Comparison of ENCODE assay signal across 19 cellular contexts in the genomic region with DNA sequence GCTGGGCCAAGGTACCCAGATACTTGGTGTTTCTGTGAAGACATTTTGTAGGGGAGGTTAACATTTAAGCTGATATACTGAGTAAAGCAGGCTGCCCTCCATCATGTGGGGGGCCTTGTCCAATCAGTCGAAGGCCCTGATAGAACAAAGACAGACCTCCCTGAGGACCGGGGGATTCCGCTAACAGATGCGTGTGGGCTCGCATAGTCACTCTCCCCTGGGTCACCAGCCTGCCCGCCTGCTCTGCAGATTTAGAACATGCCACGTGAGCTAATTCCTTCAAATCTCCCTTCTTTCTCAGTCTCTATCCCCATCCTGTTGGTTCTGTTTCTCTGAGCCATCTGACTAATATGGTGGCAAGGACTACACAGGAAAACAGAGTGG.
DNase-seq lines count a peak whose midpoint lies in the region; ATAC-seq, FAIRE-seq and TF ChIP-seq lines count a peak whose summit lies in the region.
"Had no signal": no experiment of that assay in that cellular context is flagged by ENCODE, and none has a peak within 500 bp of the region (broad histone marks: within the 10 kb centered on the region; RNA-seq: fewer than 3 reads in every experiment).

No MANE protein-coding gene starts in this region.

- no peak for ATAC-seq in activated CD8-positive, alpha-beta memory T cell treated with anti-CD3 and anti-CD28 coated beads, Interleukin-2, amount 10 ng/mL, durations not matched to agents 7 days and 5 days
- ATAC-seq in GM12878 = peak; percentile 33
- ATAC-seq: CD8-positive, alpha-beta T cell had no signal

- H3K36me3 Mint-ChIP-seq in activated CD8-positive, alpha-beta memory T cell treated with anti-CD3 and anti-CD28 coated beads, Interleukin-2, amount 10 ng/mL, durations not matched to agents 7 days and 5 days = no peaks in the 10 kb centered on the region
- no peaks in the 10 kb centered on the region for H3K36me3 Mint-ChIP-seq in neural progenitor cell
- H3K36me3 Mint-ChIP-seq: CD4-positive, CD25-positive, alpha-beta regulatory T cell; CD8-positive, alpha-beta T cell had no signal

- TF ChIP-seq POLR2A in GM12878 (IDR thresholded peaks at IDR 0.05; ENCODE audit: low read depth, low read length) = no peak

- H3K27ac Mint-ChIP-seq in activated CD8-positive, alpha-beta memory T cell treated with anti-CD3 and anti-CD28 coated beads, Interleukin-2, amount 10 ng/mL, durations not matched to agents 7 days and 5 days = peak overlapping the region; percentile 5
- no peak overlapping the region for H3K27ac Mint-ChIP-seq in neural progenitor cell
- H3K27ac Mint-ChIP-seq: CD8-positive, alpha-beta T cell had no signal

- POLR2A ChIA-PET in HEK293 (lab: Yijun Ruan, JAX) (no interaction called here), GM12878 (lab: Charles Lee) (interaction anchor here (1.1 kb wide), 1 partner anchor 81 kb away, joined by 3 read pairs; no protein-coding TSS in a partner anchor)

- H3K9me3 ChIP-seq in HEK293 (ENCODE audit: control insufficient read depth, insufficient read depth, low read depth, low read length) (no peaks in the 10 kb centered on the region), GM12878 (replicated peaks; ENCODE audit: control insufficient read depth, insufficient read depth, low read length) (no peaks in the 10 kb centered on the region; the same call in 2 of the 3 replicates), neural progenitor cell (ENCODE audit: low read depth) (no peaks in the 10 kb centered on the region)
- H3K9me3 ChIP-seq: A549, BE2C, Caco-2 had no signal

- TF ChIP-seq RAD21 in GM12878 (IDR thresholded peaks at IDR 0.05; ENCODE audit: insufficient read depth, low read depth, low read length) = no peak

- no TSS peak for BruUV-seq in GM12878 (replicated peaks; lab: Mats Ljungman, UMichigan)

- H3K36me3 ChIP-seq in HEK293 (ENCODE audit: control insufficient read depth in 2 of 2, insufficient read depth in 1 of 2, low read length in 2 of 2) = peaks cover 0 to 36% of the 10 kb centered on the region in 2 experiments; a peak in 1 of 3 replicates
- no peaks in the 10 kb centered on the region for H3K36me3 ChIP-seq in GM12878 (ENCODE audit: control insufficient read depth in 2 of 2, insufficient read depth in 2 of 2, low read length in 1 of 2)
- no peaks in the 10 kb centered on the region for H3K36me3 ChIP-seq in neural progenitor cell
- H3K36me3 ChIP-seq: BE2C had no signal

- H3F3A ChIP-seq in neural progenitor cell (ENCODE audit: low read depth) = peaks cover 8% of the 10 kb centered on the region

- H3K4me2 ChIP-seq in GM12878 (ENCODE audit: control insufficient read depth, insufficient read depth) (no peak overlapping the region), neural progenitor cell (no peak overlapping the region)
- H3K4me2 ChIP-seq: A549 had no signal

- no peak overlapping the region for H3K27ac ChIP-seq in HEK293 (ENCODE audit: extremely low read depth, low read depth, low read length)
- H3K27ac ChIP-seq in GM12878 (ENCODE audit: control insufficient read depth, insufficient read depth) = no peak overlapping the region
- no peak overlapping the region for H3K27ac ChIP-seq in neural progenitor cell
- H3K27ac ChIP-seq: A549, C4-2B had no signal

- H4K20me1 ChIP-seq in GM12878 (ENCODE audit: control insufficient read depth, insufficient read depth) (no peaks in the 10 kb centered on the region), neural progenitor cell (ENCODE audit: low read depth) (no peaks in the 10 kb centered on the region)

- peaks cover 4% of the 10 kb centered on the region for H3K4me1 Mint-ChIP-seq in activated CD8-positive, alpha-beta memory T cell treated with anti-CD3 and anti-CD28 coated beads, Interleukin-2, amount 10 ng/mL, durations not matched to agents 7 days and 5 days
- H3K4me1 Mint-ChIP-seq in neural progenitor cell = peaks cover 8% of the 10 kb centered on the region

- SMC1A ChIA-PET in GM12878 (lab: Charles Lee; ENCODE audit: uncharacterized antibody, unreplicated experiment) = interaction anchor here (0.9 to 5.8 kb wide), 10 partner anchors 51 to 536 kb away, joined by 3 to 78 read pairs (median 5); no protein-coding TSS in a partner anchor

- H3K4me3 Mint-ChIP-seq in activated CD8-positive, alpha-beta memory T cell treated with anti-CD3 and anti-CD28 coated beads, Interleukin-2, amount 10 ng/mL, durations not matched to agents 7 days and 5 days = no peak overlapping the region
- H3K4me3 Mint-ChIP-seq in neural progenitor cell = no peak overlapping the region
- H3K4me3 Mint-ChIP-seq: CD4-positive, CD25-positive, alpha-beta regulatory T cell; CD8-positive, alpha-beta T cell had no signal

- no peaks in the 10 kb centered on the region for H3K9me3 Mint-ChIP-seq in activated CD8-positive, alpha-beta memory T cell treated with anti-CD3 and anti-CD28 coated beads, Interleukin-2, amount 10 ng/mL, durations not matched to agents 7 days and 5 days (ENCODE audit: low read depth)
- peaks cover 2% of the 10 kb centered on the region for H3K9me3 Mint-ChIP-seq in neural progenitor cell

- CTCF ChIA-PET in activated CD8-positive, alpha-beta memory T cell treated with anti-CD3 and anti-CD28 coated beads, Interleukin-2, amount 10 ng/mL, durations not matched to agents 7 days and 5 days (lab: Charles Lee) = interaction anchor here (0.7 to 16.8 kb wide), 26 partner anchors 8 to 462 kb away, joined by 3 to 685 read pairs (median 4); a partner anchor contains a TSS
- CTCF ChIA-PET in HEK293 (lab: Yijun Ruan, JAX) = interaction anchor here (0.6 to 11.3 kb wide), 8 partner anchors 10 to 845 kb away, joined by 3 to 203 read pairs (median 8); no protein-coding TSS in a partner anchor
- CTCF ChIA-PET in GM12878 (lab: Yijun Ruan, JAX) = interaction anchor here (0.6 to 20.1 kb wide), 20 partner anchors 9 to 400 kb away, joined by 3 to 469 read pairs (median 4); a partner anchor contains a TSS

- H3K27me3 ChIP-seq in GM12878 (replicated peaks in 1 of 2; ENCODE audit: control insufficient read depth in 2 of 2, insufficient read depth in 2 of 2, low read length in 1 of 2) = peaks cover 0 to 2% of the 10 kb centered on the region in 2 experiments; a peak in 1 of 4 replicates
- H3K27me3 ChIP-seq in neural progenitor cell = no peaks in the 10 kb centered on the region
- H3K27me3 ChIP-seq: BE2C had no signal

- no peak for TF ChIP-seq CTCF in HEK293 (tag by site-specific recombination; IDR thresholded peaks at IDR 0.05)
- TF ChIP-seq CTCF in GM12878 (IDR thresholded peaks at IDR 0.05 in 2 of 3, conservative IDR thresholded peaks at IDR 0.05 in 1 of 3; ENCODE audit: control insufficient read depth in 2 of 3, extremely low read depth in 1 of 3, insufficient read depth in 1 of 3, low read depth in 3 of 3, low read length in 3 of 3) = 0 out of 6 replicates have a peak, but pooled peaks of 1 of the 3 experiments have one; percentile 4
- no peak for TF ChIP-seq CTCF in neural progenitor cell (IDR thresholded peaks at IDR 0.05)

- WGBS in GM12878 (ENCODE audit: insufficient coverage, insufficient replicate concordance, low lambda C conversion rate, missing lambda C conversion rate) = 20% methylated on average over 7 of the region's 7 CpGs

- H3K4me1 ChIP-seq in HEK293 (ENCODE audit: control insufficient read depth, insufficient read depth, low read length) (no peaks in the 10 kb centered on the region), GM12878 (ENCODE audit: control insufficient read depth, insufficient read depth, low read length) (no peaks in the 10 kb centered on the region; the same call in 1 of the 2 replicates), neural progenitor cell (peaks cover 4% of the 10 kb centered on the region)
- H3K4me1 ChIP-seq: A549, BE2C, Caco-2, HAP-1 had no signal

- TF ChIP-seq EP300 in GM12878 (IDR thresholded peaks at IDR 0.05; ENCODE audit: borderline replicate concordance in 1 of 2, control insufficient read depth in 1 of 2, low read depth in 2 of 2, low read length in 2 of 2) = no peak

- H2AFZ ChIP-seq in GM12878 (ENCODE audit: control insufficient read depth, low read depth, low read length) (no peak overlapping the region), neural progenitor cell (replicated peaks) (no peak overlapping the region)

- H3K4me3 ChIP-seq in HEK293 (ENCODE audit: low read depth, low read length) (no peak overlapping the region), GM12878 (no peak overlapping the region), neural progenitor cell (no peak overlapping the region)
- H3K4me3 ChIP-seq: A549, HAP-1 had no signal

- FAIRE-seq in GM12878 (lab: Jason Lieb, UNC) = no peak
- FAIRE-seq: A549, D721Med, H54 had no signal

- RAD21 ChIA-PET in GM12878 (lab: Charles Lee; ENCODE audit: unreplicated experiment) = interaction anchor here (1.0 to 8.5 kb wide), 10 partner anchors 10 to 332 kb away, joined by 3 to 222 read pairs (median 6); a partner anchor contains a TSS

- in situ Hi-C loops in GM12878 (cut with MboI) = no loop called here

- intact Hi-C loops in GM12878 (cut with micrococcal nuclease; ENCODE audit: unreplicated experiment) = no loop called here

- H3K79me2 ChIP-seq in GM12878 (ENCODE audit: control insufficient read depth, insufficient read depth, low read length) (no peaks in the 10 kb centered on the region), neural progenitor cell (ENCODE audit: low read depth) (no peaks in the 10 kb centered on the region)

- H3K9ac ChIP-seq in GM12878 (ENCODE audit: control insufficient read depth, insufficient read depth, low read length) (no peak overlapping the region), neural progenitor cell (no peak overlapping the region)

- no peak for DNase-seq in activated CD8-positive, alpha-beta memory T cell treated with anti-CD3 and anti-CD28 coated beads, Interleukin-2, amount 10 ng/mL, durations not matched to agents 7 days and 5 days
- DNase-seq in activated CD8-positive, alpha-beta memory T cell treated with anti-CD3 and anti-CD28 coated beads, Interleukin-2, amount 50 U/mL, for 48 hours = no peak
- no peak for DNase-seq in GM12878 (ENCODE audit: low read depth, low spot score)
- DNase-seq in neural progenitor cell (ENCODE audit: low spot score) = no peak
- DNase-seq in NCI-H2171 (lab: John Stamatoyannopoulos, UW) = no peak
- DNase-seq: Caco-2; CD8-positive, alpha-beta T cell; DMS 273 treated with DMSO at 0.1 percent for 48 hours; DMS79 treated with DMSO at 0.1 percent for 48 hours; GF-D8; GOT3 had no signal

- H3K27me3 Mint-ChIP-seq in activated CD8-positive, alpha-beta memory T cell treated with anti-CD3 and anti-CD28 coated beads, Interleukin-2, amount 10 ng/mL, durations not matched to agents 7 days and 5 days = peaks cover 29% of the 10 kb centered on the region
- H3K27me3 Mint-ChIP-seq in neural progenitor cell (ENCODE audit: insufficient read depth, low read depth) = peaks cover 28% of the 10 kb centered on the region

TF ChIP-seq in HEK293, 187 proteins besides CTCF, POLR2A, EP300 and RAD21:
- peak; percentile 86 for TF ChIP-seq ZNF10 (tag by site-specific recombination; IDR thresholded peaks at IDR 0.05)
- TF ChIP-seq ZNF785 (tag by site-specific recombination; IDR thresholded peaks at IDR 0.05) = no peak
TF ChIP-seq in HEK293: peak in this region for 1.

TF ChIP-seq in GM12878, 131 proteins besides CTCF, POLR2A, EP300 and RAD21 (continues in another document):
- TF ChIP-seq CREB1 (IDR thresholded peaks at IDR 0.05; ENCODE audit: low read depth) (no peak), MEF2B (IDR thresholded peaks at IDR 0.05; ENCODE audit: partially characterized antibody, poor library complexity, severe bottlenecking) (peak; percentile 17), TCF3 (IDR thresholded peaks at IDR 0.05; ENCODE audit: borderline replicate concordance, insufficient read depth, low read depth, low read length) (no peak)
